11 cellular contexts compared by ENCODE assay signal in genomic region chr3:71578045-71578730, GRCh38. TPM values are rescaled to one million over a fixed set of nuclear protein-coding genes. Genes with fewer than 3 reads are reported as not detected.
DNase-seq lines count a peak whose midpoint lies in the region; ATAC-seq and TF ChIP-seq lines count a peak whose summit lies in the region.
"Had no signal": no experiment of that assay in that cellular context is flagged by ENCODE, and none has a peak within 500 bp of the region (broad histone marks: within the 10 kb centered on the region; RNA-seq: fewer than 3 reads in every experiment).

No MANE protein-coding gene starts in this region.

- intact Hi-C loops in MCF 10A (cut with micrococcal nuclease), result no loop called here

- ATAC-seq in CD4-positive, CD25-positive, alpha-beta regulatory T cell (ENCODE audit: low read depth in 2 of 2), result no peak

- H3K9me3 ChIP-seq in CD4-positive, CD25-positive, alpha-beta regulatory T cell (ENCODE audit: control insufficient read depth in 2 of 2, low read length in 2 of 2), result no peaks in the 10 kb centered on the region
- H3K9me3 ChIP-seq in CD8-positive, alpha-beta memory T cell (ENCODE audit: low read length), result no peaks in the 10 kb centered on the region

- no peaks in the 10 kb centered on the region for H3K36me3 ChIP-seq in CD4-positive, CD25-positive, alpha-beta regulatory T cell (ENCODE audit: control insufficient read depth, insufficient read depth, low read length)
- no peaks in the 10 kb centered on the region for H3K36me3 ChIP-seq in CD8-positive, alpha-beta memory T cell (ENCODE audit: insufficient read depth, low read length)

- no peak overlapping the region for H3K27ac ChIP-seq in CD4-positive, CD25-positive, alpha-beta regulatory T cell (ENCODE audit: insufficient read depth, low read length, poor library complexity, severe bottlenecking)
- H3K27ac ChIP-seq in CD8-positive, alpha-beta memory T cell (ENCODE audit: low read depth, low read length), result no peak overlapping the region

- no peaks in the 10 kb centered on the region for H3K27me3 ChIP-seq in CD4-positive, CD25-positive, alpha-beta regulatory T cell (ENCODE audit: control insufficient read depth, insufficient read depth, low read length)
- no peaks in the 10 kb centered on the region for H3K27me3 ChIP-seq in CD8-positive, alpha-beta memory T cell (ENCODE audit: insufficient read depth, low read length, poor library complexity, severe bottlenecking)

- no peak overlapping the region for H3K27ac Mint-ChIP-seq in CD4-positive, CD25-positive, alpha-beta regulatory T cell
- H3K27ac Mint-ChIP-seq in MCF 10A (ENCODE audit: low read depth, unreplicated experiment), result peak overlapping the region; percentile 76
- H3K27ac Mint-ChIP-seq in nephron, result peak overlapping the region in 2 of 3 experiments; percentile 56 to 62
- H3K27ac Mint-ChIP-seq in immature natural killer cell, result no peak overlapping the region
- H3K27ac Mint-ChIP-seq in CD8-positive, alpha-beta memory T cell, result no peak overlapping the region
- H3K27ac Mint-ChIP-seq: activated CD4-positive, alpha-beta T cell treated with anti-CD3 and anti-CD28 coated beads, Interleukin-2, amount 10 ng/mL, durations not matched to agents 24 days and 14 days had no signal

- peaks cover 18% of the 10 kb centered on the region for H3K27me3 Mint-ChIP-seq in CD4-positive, CD25-positive, alpha-beta regulatory T cell
- H3K27me3 Mint-ChIP-seq in MCF 10A (ENCODE audit: insufficient read depth, unreplicated experiment), result no peaks in the 10 kb centered on the region
- peaks cover 27% of the 10 kb centered on the region for H3K27me3 Mint-ChIP-seq in nephron (ENCODE audit: low read depth)
- H3K27me3 Mint-ChIP-seq in immature natural killer cell (ENCODE audit: low read depth in 3 of 3), result peaks cover 9 to 24% (median 12%) of the 10 kb centered on the region in 3 donors
- peaks cover 0 to 7% of the 10 kb centered on the region in 2 donors for H3K27me3 Mint-ChIP-seq in CD8-positive, alpha-beta memory T cell

- TF ChIP-seq CTCF in MCF 10A (IDR thresholded peaks at IDR 0.05; ENCODE audit: unreplicated experiment) (no peak), nephron (IDR thresholded peaks at IDR 0.05; ENCODE audit: unreplicated experiment in 3 of 3) (no peak)

- POLR2A ChIA-PET in MCF 10A (lab: Yijun Ruan, JAX), result interaction anchor here (0.6 to 1.5 kb wide), 13 partner anchors 13 to 518 kb away, joined by 3 to 12 read pairs (median 4); no protein-coding TSS in a partner anchor
- POLR2A ChIA-PET in CD8-positive, alpha-beta memory T cell (lab: Charles Lee), result no interaction called here

- H3K4me1 Mint-ChIP-seq in CD4-positive, CD25-positive, alpha-beta regulatory T cell, result peaks cover 5 to 38% (median 15%) of the 10 kb centered on the region in 4 donors
- H3K4me1 Mint-ChIP-seq in MCF 10A (ENCODE audit: insufficient read depth, unreplicated experiment) (peaks cover 31% of the 10 kb centered on the region), nephron (peaks cover 34% of the 10 kb centered on the region), immature natural killer cell (peaks cover 11 to 31% of the 10 kb centered on the region in 2 donors)
- peaks cover 8 to 13% (median 11%) of the 10 kb centered on the region in 3 donors for H3K4me1 Mint-ChIP-seq in CD8-positive, alpha-beta memory T cell

- peaks cover 0 to 3% (median 0%) of the 10 kb centered on the region in 7 donors for H3K9me3 Mint-ChIP-seq in CD4-positive, CD25-positive, alpha-beta regulatory T cell
- H3K9me3 Mint-ChIP-seq in MCF 10A (ENCODE audit: unreplicated experiment), result no peaks in the 10 kb centered on the region
- H3K9me3 Mint-ChIP-seq in nephron, result no peaks in the 10 kb centered on the region
- H3K9me3 Mint-ChIP-seq in immature natural killer cell, result no peaks in the 10 kb centered on the region
- no peaks in the 10 kb centered on the region for H3K9me3 Mint-ChIP-seq in CD8-positive, alpha-beta memory T cell
- H3K9me3 Mint-ChIP-seq: activated CD4-positive, alpha-beta T cell treated with anti-CD3 and anti-CD28 coated beads, Interleukin-2, amount 10 ng/mL, durations not matched to agents 24 days and 14 days had no signal

- no TSS peak for BruUV-seq in MCF 10A (replicated peaks; lab: Mats Ljungman, UMichigan)

- CTCF ChIA-PET in MCF 10A (lab: Yijun Ruan, JAX), result no interaction called here
- CTCF ChIA-PET in CD8-positive, alpha-beta memory T cell (lab: Charles Lee), result no interaction called here

- DNase-seq in CD4-positive, CD25-positive, alpha-beta regulatory T cell, result no peak
- DNase-seq in Kasumi-1 (lab: John Stamatoyannopoulos, UW), result peak; percentile 34 to 67
- peak; percentile 51 for DNase-seq in MCF 10A (ENCODE audit: unreplicated experiment)
- DNase-seq in NCI-H2171 (lab: John Stamatoyannopoulos, UW), result no peak
- no peak for DNase-seq in NCI-H1694 treated with DMSO at 0.1 percent for 48 hours (lab: John Stamatoyannopoulos, UW)
- no peak for DNase-seq in immature natural killer cell
- DNase-seq in CD8-positive, alpha-beta memory T cell, result no peak
- DNase-seq: activated CD4-positive, alpha-beta T cell treated with anti-CD3 and anti-CD28 coated beads, Interleukin-2, amount 10 ng/mL, durations not matched to agents 24 days and 14 days; DMS153 had no signal

- H3K4me3 ChIP-seq in CD4-positive, CD25-positive, alpha-beta regulatory T cell (ENCODE audit: low read depth, low read length), result peak overlapping the region; percentile 21
- no peak overlapping the region for H3K4me3 ChIP-seq in CD8-positive, alpha-beta memory T cell (ENCODE audit: low read length)
- H3K4me3 ChIP-seq: skin epidermis had no signal

- peaks cover 3% of the 10 kb centered on the region for H3K36me3 Mint-ChIP-seq in CD4-positive, CD25-positive, alpha-beta regulatory T cell
- H3K36me3 Mint-ChIP-seq in MCF 10A (ENCODE audit: insufficient read depth, unreplicated experiment) (peaks cover 8% of the 10 kb centered on the region), nephron (ENCODE audit: low read depth) (peaks cover 15% of the 10 kb centered on the region), immature natural killer cell (peaks cover 3 to 12% (median 4%) of the 10 kb centered on the region in 3 donors)
- peaks cover 2 to 7% (median 7%) of the 10 kb centered on the region in 3 donors for H3K36me3 Mint-ChIP-seq in CD8-positive, alpha-beta memory T cell

- H3K4me1 ChIP-seq in CD4-positive, CD25-positive, alpha-beta regulatory T cell (ENCODE audit: control insufficient read depth, insufficient read depth, low read length, poor library complexity, severe bottlenecking), result peaks cover 26% of the 10 kb centered on the region
- H3K4me1 ChIP-seq in CD8-positive, alpha-beta memory T cell (ENCODE audit: insufficient read depth, low read length), result peaks cover 11% of the 10 kb centered on the region

- H3K4me3 Mint-ChIP-seq in CD4-positive, CD25-positive, alpha-beta regulatory T cell, result peak overlapping the region in 3 of 4 donors; percentile 0 to 80 (median 17)
- H3K4me3 Mint-ChIP-seq in MCF 10A (ENCODE audit: unreplicated experiment), result peak overlapping the region; percentile 38
- peak overlapping the region; percentile 16 to 64 (median 20) for H3K4me3 Mint-ChIP-seq in nephron
- no peak overlapping the region for H3K4me3 Mint-ChIP-seq in immature natural killer cell
- peak overlapping the region in 1 of 7 donors; percentile 80 for H3K4me3 Mint-ChIP-seq in CD8-positive, alpha-beta memory T cell
- H3K4me3 Mint-ChIP-seq: activated CD4-positive, alpha-beta T cell treated with anti-CD3 and anti-CD28 coated beads, Interleukin-2, amount 10 ng/mL, durations not matched to agents 24 days and 14 days had no signal

RNA-seq across cellular contexts. Expression of gene FOXP1, which starts 5.3 kb away (rescaled TPM):
- total RNA-seq in CD4-positive, CD25-positive, alpha-beta regulatory T cell, result 599 TPM
- 100 to 1,000 TPM; 301 to 367 (median 345) TPM for polyA plus RNA-seq in CD4-positive, CD25-positive, alpha-beta regulatory T cell
- total RNA-seq in MCF 10A (2022), result 49.0 and 51.1 TPM in 2 replicates
- 100 to 1,000 TPM in 1 of 3 donors, 10 to 100 TPM in 2; 68.2 to 133 (median 84.0) TPM for polyA plus RNA-seq in immature natural killer cell
- 100 to 1,000 TPM; 142 to 147 TPM for total RNA-seq in CD8-positive, alpha-beta memory T cell
- polyA plus RNA-seq in CD8-positive, alpha-beta memory T cell, result 185 TPM

Comparison
In these comparisons a context has a peak if more than half of its experiments do, and no peak if none do; other contexts are left out.
1. DNase-seq: peak in Kasumi-1 (2 of 2) and MCF 10A (single experiment); none in CD4-positive, CD25-positive, alpha-beta regulatory T cell (0 of 3), NCI-H2171 (single experiment), NCI-H1694 treated with DMSO at 0.1 percent for 48 hours (single experiment), immature natural killer cell (0 of 3) and CD8-positive, alpha-beta memory T cell (0 of 5).
2. H3K27ac Mint-ChIP-seq: peak in MCF 10A (single experiment) and nephron (2 of 3); none in CD4-positive, CD25-positive, alpha-beta regulatory T cell (0 of 3), immature natural killer cell (0 of 6) and CD8-positive, alpha-beta memory T cell (0 of 8).
3. H3K4me3 Mint-ChIP-seq: peak in CD4-positive, CD25-positive, alpha-beta regulatory T cell (3 of 4), MCF 10A (single experiment) and nephron (3 of 3); none in immature natural killer cell (0 of 5).